2 cellular contexts compared by ENCODE assay signal in genomic region chr9:16796304-16796825, GRCh38.
TF ChIP-seq lines count a peak whose summit lies in the region.

No MANE protein-coding gene starts in this region.

TF ChIP-seq in HEK293, 187 proteins besides CTCF, POLR2A, EP300 and RAD21:
- no peak for TF ChIP-seq ZBTB10 (tag by site-specific recombination; IDR thresholded peaks at IDR 0.05)
- no peak for TF ChIP-seq ZNF140 (tag by site-specific recombination; IDR thresholded peaks at IDR 0.05)
- no peak for TF ChIP-seq ZBTB7A (tag by site-specific recombination; IDR thresholded peaks at IDR 0.05; ENCODE audit: low read depth)
- no peak for TF ChIP-seq ZNF426 (tag by site-specific recombination; IDR thresholded peaks at IDR 0.05)
- TF ChIP-seq PRDM1 (tag by site-specific recombination; IDR thresholded peaks at IDR 0.05), result peak; percentile 98
- TF ChIP-seq MEIS1 (CRISPR knock-in tag; IDR thresholded peaks at IDR 0.05; ENCODE audit: borderline replicate concordance), result no peak

TF ChIP-seq in H1, 55 proteins besides CTCF, POLR2A, EP300 and RAD21:
- TF ChIP-seq TEAD4 (IDR thresholded peaks at IDR 0.05; ENCODE audit: low read depth, low read length), result no peak
- TF ChIP-seq BACH1 (IDR thresholded peaks at IDR 0.05; ENCODE audit: low read length), result no peak
- TF ChIP-seq BRCA1 (IDR thresholded peaks at IDR 0.05; ENCODE audit: low read depth, low read length), result no peak
- no peak for TF ChIP-seq ATF2 (IDR thresholded peaks at IDR 0.05; ENCODE audit: low read length)
- TF ChIP-seq HDAC6 (IDR thresholded peaks at IDR 0.05; ENCODE audit: low read depth, low read length), result no peak
- TF ChIP-seq JUND (IDR thresholded peaks at IDR 0.05; ENCODE audit: low read length), result no peak
- TF ChIP-seq SUZ12 (IDR thresholded peaks at IDR 0.05; ENCODE audit: low read length), result no peak
- no peak for TF ChIP-seq KDM1A (IDR thresholded peaks at IDR 0.05; ENCODE audit: borderline replicate concordance, low read length)
- no peak for TF ChIP-seq SIRT6 (IDR thresholded peaks at IDR 0.05; ENCODE audit: low read length)
- no peak for TF ChIP-seq NRF1 (IDR thresholded peaks at IDR 0.05; ENCODE audit: low read depth, low read length)
- no peak for TF ChIP-seq CEBPB (IDR thresholded peaks at IDR 0.05; ENCODE audit: low read depth, low read length)
